ENCODE assay signal across 9 cellular contexts in genomic region chr1:200207711-200208126, GRCh38.
DNase-seq lines count a peak whose midpoint lies in the region; ATAC-seq and TF ChIP-seq lines count a peak whose summit lies in the region.
"Had no signal": no experiment of that assay in that cellular context is flagged by ENCODE, and none has a peak within 500 bp of the region (broad histone marks: within the 10 kb centered on the region; RNA-seq: fewer than 3 reads in every experiment).

No MANE protein-coding gene starts in this region.

- DNase-seq in M059J (ENCODE audit: low read depth): peak; percentile 83
- peak; percentile 64 for DNase-seq in iris pigment epithelial cell (ENCODE audit: low read depth)
- no peak for DNase-seq in NCI-H128 (lab: John Stamatoyannopoulos, UW; ENCODE audit: unreplicated experiment)
- DNase-seq in activated gamma-delta T cell (lab: John Stamatoyannopoulos, UW): no peak
- no peak for DNase-seq in upper lobe of right lung
- DNase-seq in activated naive CD4-positive, alpha-beta T cell treated with anti-CD3 and anti-CD28 coated beads, Interleukin-2, amount 50 U/mL, for 16 hours: no peak

- no peak for TF ChIP-seq CTCF in upper lobe of right lung (IDR thresholded peaks at IDR 0.05)

- no peaks in the 10 kb centered on the region for H3K27me3 ChIP-seq in upper lobe of right lung

- H3K27ac ChIP-seq in upper lobe of right lung: no peak overlapping the region
- H3K27ac ChIP-seq: prostate gland had no signal

- H3K36me3 ChIP-seq in upper lobe of right lung: no peaks in the 10 kb centered on the region
- H3K36me3 ChIP-seq: prostate gland had no signal

- no peaks in the 10 kb centered on the region for H3K4me1 ChIP-seq in upper lobe of right lung
- H3K4me1 ChIP-seq: prostate gland had no signal

- no peaks in the 10 kb centered on the region for H3K9me3 ChIP-seq in upper lobe of right lung
- H3K9me3 ChIP-seq: prostate gland had no signal

- ATAC-seq in GM18861 (IDR thresholded peaks at IDR 0.05; ENCODE audit: unreplicated experiment) (peak; percentile 88), HG02571 (IDR thresholded peaks at IDR 0.05; ENCODE audit: unreplicated experiment) (peak; percentile 79), upper lobe of right lung (no peak)

- no peak overlapping the region for H3K4me3 ChIP-seq in upper lobe of right lung
- H3K4me3 ChIP-seq: prostate gland had no signal

- intact Hi-C loops in upper lobe of right lung (cut with DNase I): no loop called here

Comparison
In these comparisons a context has a peak if more than half of its experiments do, and no peak if none do; other contexts are left out.
1. DNase-seq: peak in M059J (single experiment) and iris pigment epithelial cell (single experiment); none in NCI-H128 (single experiment), activated gamma-delta T cell (single experiment), upper lobe of right lung (single experiment) and activated naive CD4-positive, alpha-beta T cell treated with anti-CD3 and anti-CD28 coated beads, Interleukin-2, amount 50 U/mL, for 16 hours (single experiment).